Comparison of ENCODE assay signal across 15 cellular contexts in genomic region chr14:31241450-31242114, GRCh38. TPM values are rescaled to one million over a fixed set of nuclear protein-coding genes. Genes with fewer than 3 reads are reported as not detected.
DNase-seq lines count a peak whose midpoint lies in the region; ATAC-seq and TF ChIP-seq lines count a peak whose summit lies in the region.
"Had no signal": no experiment of that assay in that cellular context is flagged by ENCODE, and none has a peak within 500 bp of the region (broad histone marks: within the 10 kb centered on the region; RNA-seq: fewer than 3 reads in every experiment).

No MANE protein-coding gene starts in this region.

- no peak overlapping the region for H2BK120ac ChIP-seq in mesenchymal stem cell (ENCODE audit: low read depth, low read length)

- no peak overlapping the region for H2AK5ac ChIP-seq in mesenchymal stem cell (ENCODE audit: low read length, severe bottlenecking)

- no peak overlapping the region for H4K8ac ChIP-seq in mesenchymal stem cell (ENCODE audit: low read length)

- no peak overlapping the region for H3K23ac ChIP-seq in mesenchymal stem cell (ENCODE audit: low read length in 2 of 2)

- no peak overlapping the region for H4K91ac ChIP-seq in mesenchymal stem cell (ENCODE audit: low read length)

- no peaks in the 10 kb centered on the region for H3K27me3 Mint-ChIP-seq in effector memory CD8-positive, alpha-beta T cell

- no peaks in the 10 kb centered on the region for H3K9me3 ChIP-seq in PC-3 (ENCODE audit: low read length)
- H3K9me3 ChIP-seq in mesenchymal stem cell (ENCODE audit: control insufficient read depth, low read length) = no peaks in the 10 kb centered on the region
- H3K9me3 ChIP-seq: Peyer's patch had no signal

- no peaks in the 10 kb centered on the region for H3K36me3 Mint-ChIP-seq in effector memory CD8-positive, alpha-beta T cell (ENCODE audit: insufficient read depth)

- H3K79me1 ChIP-seq in mesenchymal stem cell (replicated peaks; ENCODE audit: low read length, poor library complexity, severe bottlenecking) = no peaks in the 10 kb centered on the region

- ATAC-seq in PC-3 (no peak), HG02588 (IDR thresholded peaks at IDR 0.05; ENCODE audit: unreplicated experiment) (no peak), GM21576 (IDR thresholded peaks at IDR 0.05; ENCODE audit: unreplicated experiment) (no peak)
- ATAC-seq in effector memory CD8-positive, alpha-beta T cell (replicated peaks) = no peak

- H3K4me1 Mint-ChIP-seq in effector memory CD8-positive, alpha-beta T cell (ENCODE audit: low read depth in 2 of 2) = peaks cover 9 to 13% of the 10 kb centered on the region in 2 donors

- H3K4me1 ChIP-seq in ACC112 (ENCODE audit: control insufficient read depth, insufficient read depth, low read length, unreplicated experiment) = peaks cover 8% of the 10 kb centered on the region
- H3K4me1 ChIP-seq in PC-3 (ENCODE audit: insufficient read depth, low read length) = peaks cover 22% of the 10 kb centered on the region
- no peaks in the 10 kb centered on the region for H3K4me1 ChIP-seq in mesenchymal stem cell (ENCODE audit: control insufficient read depth, insufficient read depth, low read depth, low read length)
- H3K4me1 ChIP-seq: parathyroid adenoma had no signal

- no peak overlapping the region for H2BK5ac ChIP-seq in mesenchymal stem cell (ENCODE audit: low read depth, low read length, poor library complexity, severe bottlenecking)

- no peaks in the 10 kb centered on the region for H3K36me3 ChIP-seq in ACC112 (ENCODE audit: insufficient read depth, low read length)
- no peaks in the 10 kb centered on the region for H3K36me3 ChIP-seq in PC-3 (ENCODE audit: low read depth, low read length)
- H3K36me3 ChIP-seq in mesenchymal stem cell (ENCODE audit: control insufficient read depth in 1 of 2, insufficient read depth in 2 of 2, low read depth in 1 of 2, low read length in 2 of 2) = no peaks in the 10 kb centered on the region
- H3K36me3 ChIP-seq: Peyer's patch, WERI-Rb-1 had no signal

- no peak overlapping the region for H2BK15ac ChIP-seq in mesenchymal stem cell (ENCODE audit: low read depth, poor library complexity, severe bottlenecking)

- H3K27ac ChIP-seq in ACC112 (ENCODE audit: low read depth, low read length) = peak overlapping the region; percentile 23; the same call in 1 of the 2 replicates
- H3K27ac ChIP-seq in PC-3 (ENCODE audit: low read length) = no peak overlapping the region
- H3K27ac ChIP-seq in mesenchymal stem cell (ENCODE audit: low read length, poor library complexity, severe bottlenecking) = no peak overlapping the region
- H3K27ac ChIP-seq: parathyroid adenoma, Peyer's patch, WERI-Rb-1 had no signal

- intact Hi-C loops in PC-3 (cut with micrococcal nuclease) = no loop called here

- no TSS peak for BruUV-seq in PC-3 (replicated peaks; lab: Mats Ljungman, UMichigan)

- CTCF ChIA-PET in PC-3 (lab: Charles Lee) = no interaction called here

- H3K4me2 ChIP-seq in PC-3 (ENCODE audit: low read length) (no peak overlapping the region), mesenchymal stem cell (ENCODE audit: low read length, poor library complexity, severe bottlenecking) (no peak overlapping the region)

- POLR2A ChIA-PET in PC-3 (lab: Charles Lee; ENCODE audit: unreplicated experiment) = no interaction called here

- H2AFZ ChIP-seq in ACC112 (ENCODE audit: low read length, unreplicated experiment) (peak overlapping the region; percentile 99), PC-3 (ENCODE audit: low read length) (0 out of 2 replicates have a peak overlapping the region, but pooled peaks have one; percentile 9), mesenchymal stem cell (ENCODE audit: low read depth, low read length) (no peak overlapping the region)
- H2AFZ ChIP-seq: parathyroid adenoma had no signal

- no peaks in the 10 kb centered on the region for H3F3A ChIP-seq in PC-3 (ENCODE audit: low read length, unreplicated experiment)

- H3K27ac Mint-ChIP-seq in effector memory CD8-positive, alpha-beta T cell = peak overlapping the region in 1 of 2 donors; percentile 14

- H2BK12ac ChIP-seq in mesenchymal stem cell (ENCODE audit: low read length in 2 of 2) = no peak overlapping the region

- no peaks in the 10 kb centered on the region for H3K9me3 Mint-ChIP-seq in effector memory CD8-positive, alpha-beta T cell

- H3K4me3 ChIP-seq in ACC112 (ENCODE audit: low read depth, low read length) (peak overlapping the region; percentile 70), PC-3 (ENCODE audit: low read length) (no peak overlapping the region), mesenchymal stem cell (ENCODE audit: insufficient read depth in 1 of 2, low read depth in 1 of 2, low read length in 2 of 2) (peak overlapping the region in 1 of 2 experiments; percentile 65)
- H3K4me3 ChIP-seq: Peyer's patch had no signal

- H3K18ac ChIP-seq in mesenchymal stem cell (ENCODE audit: low read depth in 1 of 2, low read length in 2 of 2) = no peak overlapping the region

- H3K14ac ChIP-seq in mesenchymal stem cell (ENCODE audit: low read length in 2 of 2) = no peak overlapping the region

- no peaks in the 10 kb centered on the region for H3K9me2 ChIP-seq in PC-3 (replicated peaks; ENCODE audit: low read length)

- DNase-seq in PC-3 (no peak), mesenchymal stem cell (peak; percentile 17), HK-2 (ENCODE audit: unreplicated experiment) (no peak)
- no peak for DNase-seq in effector memory CD8-positive, alpha-beta T cell
- DNase-seq in NK-92 treated with Interleukin-12 subunit alpha and Interleukin-12 subunit beta, amount 100 ng/mL, for 24 hours (lab: John Stamatoyannopoulos, UW) = no peak
- DNase-seq: activated T-cell treated with anti-CD3 and anti-CD28 coated beads, Interleukin-2, amount 50 U/mL, for 48 hours; NCI-H345; Peyer's patch; stimulated activated CD4-positive, alpha-beta T cell treated with anti-CD3 and anti-CD28 coated beads, Interleukin-4, amount 100 ng/mL, for 4 hours; substantia nigra; WERI-Rb-1 had no signal

- WGBS in mesenchymal stem cell = 64% methylated on average over 2 of the region's 2 CpGs

- H3K79me2 ChIP-seq in ACC112 (ENCODE audit: control insufficient read depth, insufficient read depth, low read length, unreplicated experiment) = no peaks in the 10 kb centered on the region
- H3K79me2 ChIP-seq in PC-3 (ENCODE audit: low read length) = no peaks in the 10 kb centered on the region
- H3K79me2 ChIP-seq: parathyroid adenoma had no signal

- peak overlapping the region; percentile 1 to 7 for H3K4me3 Mint-ChIP-seq in effector memory CD8-positive, alpha-beta T cell

- H3K4ac ChIP-seq in mesenchymal stem cell (ENCODE audit: low read depth in 1 of 2, low read length in 2 of 2) = no peak overlapping the region

- H3K27me3 ChIP-seq in ACC112 (ENCODE audit: insufficient read depth, low read length) (no peaks in the 10 kb centered on the region), PC-3 (ENCODE audit: low read length) (no peaks in the 10 kb centered on the region), mesenchymal stem cell (ENCODE audit: control insufficient read depth in 1 of 2, insufficient read depth in 1 of 2, low read length in 2 of 2) (no peaks in the 10 kb centered on the region)
- H3K27me3 ChIP-seq: Peyer's patch had no signal

- H3K9ac ChIP-seq in PC-3 (ENCODE audit: low read length) (no peak overlapping the region), mesenchymal stem cell (ENCODE audit: low read length) (peak overlapping the region; percentile 79)
- H3K9ac ChIP-seq: parathyroid adenoma had no signal

- H4K20me1 ChIP-seq in PC-3 (ENCODE audit: low read length) = no peaks in the 10 kb centered on the region

- no peak for TF ChIP-seq CTCF in PC-3 (conservative IDR thresholded peaks at IDR 0.05; ENCODE audit: low read depth, low read length)

RNA-seq across cellular contexts. Expression of gene HECTD1, which starts 34.0 kb away (rescaled TPM):
- 152 and 214 TPM in 2 replicates for total RNA-seq in PC-3 (2014; rRNA removed)
- polyA plus RNA-seq in mesenchymal stem cell (2013, experiment 1 of 2) = 44.7 TPM
- polyA plus RNA-seq in mesenchymal stem cell (2013, experiment 2 of 2) = 42.1 TPM
